Comparison of ENCODE assay signal across 1 cellular context in the genomic region with DNA sequence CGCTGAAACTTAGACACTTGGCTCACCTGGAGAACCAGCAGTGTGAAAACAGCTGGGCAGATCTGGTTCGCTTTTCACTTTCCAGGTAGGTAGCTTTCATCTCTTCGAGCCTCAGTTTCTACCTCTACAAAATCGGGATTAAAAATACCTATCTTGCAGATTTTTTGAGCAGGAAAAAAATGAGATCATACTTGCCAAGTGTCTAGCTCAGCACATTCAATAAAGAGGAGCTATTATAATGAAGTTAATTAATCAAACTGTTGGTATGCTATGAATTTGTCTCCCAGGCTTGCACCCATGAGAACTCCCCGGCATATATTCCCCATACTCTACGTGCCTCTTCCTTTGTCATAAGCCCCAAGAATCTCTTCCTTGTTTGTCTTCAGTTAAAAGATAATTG.
TF ChIP-seq lines count a peak whose summit lies in the region.

No MANE protein-coding gene starts in this region.

TF ChIP-seq in GM23338, 12 proteins besides CTCF, POLR2A, EP300 and RAD21 (continued from another document):
- TF ChIP-seq EZH2 (IDR thresholded peaks at IDR 0.05; ENCODE audit: low read depth, unreplicated experiment) (no peak), CREB1 (CRISPR knock-in tag; IDR thresholded peaks at IDR 0.05; ENCODE audit: low read depth) (no peak), POLR2AphosphoS5 (IDR thresholded peaks at IDR 0.05; ENCODE audit: low read depth) (no peak), NANOG (IDR thresholded peaks at IDR 0.05; ENCODE audit: borderline replicate concordance) (no peak), ZNF114 (CRISPR knock-in tag; IDR thresholded peaks at IDR 0.05) (no peak), EZH2phosphoT487 (IDR thresholded peaks at IDR 0.05; ENCODE audit: unreplicated experiment) (no peak), STAT1 (IDR thresholded peaks at IDR 0.05; ENCODE audit: unreplicated experiment) (no peak), JUNB (IDR thresholded peaks at IDR 0.05; ENCODE audit: unreplicated experiment) (no peak)
- TF ChIP-seq, protein P1, sequence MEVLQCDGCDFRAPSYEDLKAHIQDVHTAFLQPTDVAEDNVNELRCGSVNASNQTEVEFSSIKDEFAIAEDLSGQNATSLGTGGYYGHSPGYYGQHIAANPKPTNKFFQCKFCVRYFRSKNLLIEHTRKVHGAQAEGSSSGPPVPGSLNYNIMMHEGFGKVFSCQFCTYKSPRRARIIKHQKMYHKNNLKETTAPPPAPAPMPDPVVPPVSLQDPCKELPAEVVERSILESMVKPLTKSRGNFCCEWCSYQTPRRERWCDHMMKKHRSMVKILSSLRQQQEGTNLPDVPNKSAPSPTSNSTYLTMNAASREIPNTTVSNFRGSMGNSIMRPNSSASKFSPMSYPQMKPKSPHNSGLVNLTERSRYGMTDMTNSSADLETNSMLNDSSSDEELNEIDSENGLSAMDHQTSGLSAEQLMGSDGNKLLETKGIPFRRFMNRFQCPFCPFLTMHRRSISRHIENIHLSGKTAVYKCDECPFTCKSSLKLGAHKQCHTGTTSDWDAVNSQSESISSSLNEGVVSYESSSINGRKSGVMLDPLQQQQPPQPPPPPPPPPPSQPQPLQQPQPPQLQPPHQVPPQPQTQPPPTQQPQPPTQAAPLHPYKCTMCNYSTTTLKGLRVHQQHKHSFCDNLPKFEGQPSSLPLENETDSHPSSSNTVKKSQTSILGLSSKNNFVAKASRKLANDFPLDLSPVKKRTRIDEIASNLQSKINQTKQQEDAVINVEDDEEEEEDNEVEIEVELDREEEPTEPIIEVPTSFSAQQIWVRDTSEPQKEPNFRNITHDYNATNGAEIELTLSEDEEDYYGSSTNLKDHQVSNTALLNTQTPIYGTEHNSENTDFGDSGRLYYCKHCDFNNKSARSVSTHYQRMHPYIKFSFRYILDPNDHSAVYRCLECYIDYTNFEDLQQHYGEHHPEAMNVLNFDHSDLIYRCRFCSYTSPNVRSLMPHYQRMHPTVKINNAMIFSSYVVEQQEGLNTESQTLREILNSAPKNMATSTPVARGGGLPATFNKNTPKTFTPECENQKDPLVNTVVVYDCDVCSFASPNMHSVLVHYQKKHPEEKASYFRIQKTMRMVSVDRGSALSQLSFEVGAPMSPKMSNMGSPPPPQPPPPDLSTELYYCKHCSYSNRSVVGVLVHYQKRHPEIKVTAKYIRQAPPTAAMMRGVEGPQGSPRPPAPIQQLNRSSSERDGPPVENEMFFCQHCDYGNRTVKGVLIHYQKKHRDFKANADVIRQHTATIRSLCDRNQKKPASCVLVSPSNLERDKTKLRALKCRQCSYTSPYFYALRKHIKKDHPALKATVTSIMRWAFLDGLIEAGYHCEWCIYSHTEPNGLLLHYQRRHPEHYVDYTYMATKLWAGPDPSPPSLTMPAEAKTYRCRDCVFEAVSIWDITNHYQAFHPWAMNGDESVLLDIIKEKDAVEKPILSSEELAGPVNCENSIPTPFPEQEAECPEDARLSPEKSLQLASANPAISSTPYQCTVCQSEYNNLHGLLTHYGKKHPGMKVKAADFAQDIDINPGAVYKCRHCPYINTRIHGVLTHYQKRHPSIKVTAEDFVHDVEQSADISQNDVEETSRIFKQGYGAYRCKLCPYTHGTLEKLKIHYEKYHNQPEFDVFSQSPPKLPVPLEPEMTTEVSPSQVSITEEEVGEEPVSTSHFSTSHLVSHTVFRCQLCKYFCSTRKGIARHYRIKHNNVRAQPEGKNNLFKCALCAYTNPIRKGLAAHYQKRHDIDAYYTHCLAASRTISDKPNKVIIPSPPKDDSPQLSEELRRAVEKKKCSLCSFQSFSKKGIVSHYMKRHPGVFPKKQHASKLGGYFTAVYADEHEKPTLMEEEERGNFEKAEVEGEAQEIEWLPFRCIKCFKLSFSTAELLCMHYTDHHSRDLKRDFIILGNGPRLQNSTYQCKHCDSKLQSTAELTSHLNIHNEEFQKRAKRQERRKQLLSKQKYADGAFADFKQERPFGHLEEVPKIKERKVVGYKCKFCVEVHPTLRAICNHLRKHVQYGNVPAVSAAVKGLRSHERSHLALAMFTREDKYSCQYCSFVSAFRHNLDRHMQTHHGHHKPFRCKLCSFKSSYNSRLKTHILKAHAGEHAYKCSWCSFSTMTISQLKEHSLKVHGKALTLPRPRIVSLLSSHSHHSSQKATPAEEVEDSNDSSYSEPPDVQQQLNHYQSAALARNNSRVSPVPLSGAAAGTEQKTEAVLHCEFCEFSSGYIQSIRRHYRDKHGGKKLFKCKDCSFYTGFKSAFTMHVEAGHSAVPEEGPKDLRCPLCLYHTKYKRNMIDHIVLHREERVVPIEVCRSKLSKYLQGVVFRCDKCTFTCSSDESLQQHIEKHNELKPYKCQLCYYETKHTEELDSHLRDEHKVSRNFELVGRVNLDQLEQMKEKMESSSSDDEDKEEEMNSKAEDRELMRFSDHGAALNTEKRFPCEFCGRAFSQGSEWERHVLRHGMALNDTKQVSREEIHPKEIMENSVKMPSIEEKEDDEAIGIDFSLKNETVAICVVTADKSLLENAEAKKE (CRISPR knock-in tag; IDR thresholded peaks at IDR 0.05), result no peak
